Comparison of ENCODE assay signal across 8 cellular contexts in genomic region chr3:38039101-38039898, GRCh38. TPM values are rescaled to one million over a fixed set of nuclear protein-coding genes. Genes with fewer than 3 reads are reported as not detected.
DNase-seq lines count a peak whose midpoint lies in the region; ATAC-seq and TF ChIP-seq lines count a peak whose summit lies in the region.

A gene with protein sequence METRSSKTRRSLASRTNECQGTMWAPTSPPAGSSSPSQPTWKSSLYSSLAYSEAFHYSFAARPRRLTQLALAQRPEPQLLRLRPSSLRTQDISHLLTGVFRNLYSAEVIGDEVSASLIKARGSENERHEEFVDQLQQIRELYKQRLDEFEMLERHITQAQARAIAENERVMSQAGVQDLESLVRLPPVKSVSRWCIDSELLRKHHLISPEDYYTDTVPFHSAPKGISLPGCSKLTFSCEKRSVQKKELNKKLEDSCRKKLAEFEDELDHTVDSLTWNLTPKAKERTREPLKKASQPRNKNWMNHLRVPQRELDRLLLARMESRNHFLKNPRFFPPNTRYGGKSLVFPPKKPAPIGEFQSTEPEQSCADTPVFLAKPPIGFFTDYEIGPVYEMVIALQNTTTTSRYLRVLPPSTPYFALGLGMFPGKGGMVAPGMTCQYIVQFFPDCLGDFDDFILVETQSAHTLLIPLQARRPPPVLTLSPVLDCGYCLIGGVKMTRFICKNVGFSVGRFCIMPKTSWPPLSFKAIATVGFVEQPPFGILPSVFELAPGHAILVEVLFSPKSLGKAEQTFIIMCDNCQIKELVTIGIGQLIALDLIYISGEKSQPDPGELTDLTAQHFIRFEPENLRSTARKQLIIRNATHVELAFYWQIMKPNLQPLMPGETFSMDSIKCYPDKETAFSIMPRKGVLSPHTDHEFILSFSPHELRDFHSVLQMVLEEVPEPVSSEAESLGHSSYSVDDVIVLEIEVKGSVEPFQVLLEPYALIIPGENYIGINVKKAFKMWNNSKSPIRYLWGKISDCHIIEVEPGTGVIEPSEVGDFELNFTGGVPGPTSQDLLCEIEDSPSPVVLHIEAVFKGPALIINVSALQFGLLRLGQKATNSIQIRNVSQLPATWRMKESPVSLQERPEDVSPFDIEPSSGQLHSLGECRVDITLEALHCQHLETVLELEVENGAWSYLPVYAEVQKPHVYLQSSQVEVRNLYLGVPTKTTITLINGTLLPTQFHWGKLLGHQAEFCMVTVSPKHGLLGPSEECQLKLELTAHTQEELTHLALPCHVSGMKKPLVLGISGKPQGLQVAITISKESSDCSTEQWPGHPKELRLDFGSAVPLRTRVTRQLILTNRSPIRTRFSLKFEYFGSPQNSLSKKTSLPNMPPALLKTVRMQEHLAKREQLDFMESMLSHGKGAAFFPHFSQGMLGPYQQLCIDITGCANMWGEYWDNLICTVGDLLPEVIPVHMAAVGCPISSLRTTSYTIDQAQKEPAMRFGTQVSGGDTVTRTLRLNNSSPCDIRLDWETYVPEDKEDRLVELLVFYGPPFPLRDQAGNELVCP (N-terminal part only) (plus strand): TSS chr3:38039208. CDS start chr3:38039226, 18 bp downstream.

- H3K36me3 ChIP-seq in Loucy (ENCODE audit: insufficient read depth, low read length) (no peaks in the 10 kb centered on the region), esophagus squamous epithelium (no peaks in the 10 kb centered on the region), stomach (no peaks in the 10 kb centered on the region)

- DNase-seq in Calu3, result peak; percentile 77
- DNase-seq in activated CD8-positive, alpha-beta memory T cell treated with anti-CD3 and anti-CD28 coated beads, Interleukin-2, amount 10 ng/mL, durations not matched to agents 7 days and 5 days, result peak; percentile 97
- peak; percentile 14 for DNase-seq in esophagus squamous epithelium (lab: John Stamatoyannopoulos, UW)
- peak; percentile 52 for DNase-seq in neural crest cell (ENCODE audit: low read depth, low spot score)
- DNase-seq in stomach, result peak; percentile 77
- DNase-seq in SHP77 treated with DMSO at 0.1 percent for 48 hours (lab: John Stamatoyannopoulos, UW), result no peak

- H3K27ac Mint-ChIP-seq in Calu3 (ENCODE audit: unreplicated experiment) (peak within 1 kb of the TSS; percentile 15), neural crest cell (ENCODE audit: unreplicated experiment) (no peak within 1 kb of the TSS)
- H3K27ac Mint-ChIP-seq in activated CD8-positive, alpha-beta memory T cell treated with anti-CD3 and anti-CD28 coated beads, Interleukin-2, amount 10 ng/mL, durations not matched to agents 7 days and 5 days, result peak within 1 kb of the TSS; percentile 95

- H3K79me2 ChIP-seq in Loucy (ENCODE audit: insufficient read depth, low read length), result no peaks in the 10 kb centered on the region

- BruUV-seq in Calu3 (replicated peaks; lab: Mats Ljungman, UMichigan), result no TSS peak

- H3K27ac ChIP-seq in esophagus squamous epithelium (peak within 1 kb of the TSS; percentile 6 to 31 (median 29)), stomach (peak within 1 kb of the TSS in 4 of 5 donors; percentile 20 to 44 (median 34))

- peaks cover 12% of the 10 kb centered on the region for H3K4me1 ChIP-seq in Loucy (ENCODE audit: insufficient read depth, low read length, poor library complexity, severe bottlenecking)
- peaks cover 9 to 20% (median 12%) of the 10 kb centered on the region in 3 donors for H3K4me1 ChIP-seq in esophagus squamous epithelium
- H3K4me1 ChIP-seq in stomach, result peaks cover 6 to 18% (median 16%) of the 10 kb centered on the region in 4 donors

- peak within 1 kb of the TSS; percentile 88 for H3K4me2 ChIP-seq in Loucy (ENCODE audit: low read depth, low read length, poor library complexity, severe bottlenecking)

- H2AFZ ChIP-seq in Loucy (ENCODE audit: low read length), result peak within 1 kb of the TSS; percentile 79

- H3K4me1 Mint-ChIP-seq in Calu3 (ENCODE audit: low read depth, unreplicated experiment), result peaks cover 17% of the 10 kb centered on the region
- peaks cover 30% of the 10 kb centered on the region for H3K4me1 Mint-ChIP-seq in activated CD8-positive, alpha-beta memory T cell treated with anti-CD3 and anti-CD28 coated beads, Interleukin-2, amount 10 ng/mL, durations not matched to agents 7 days and 5 days
- H3K4me1 Mint-ChIP-seq in neural crest cell, result peaks cover 16% of the 10 kb centered on the region

- CTCF ChIA-PET in Calu3 (lab: Charles Lee), result interaction anchor here (0.6 to 1.0 kb wide), 3 partner anchors 9 to 76 kb away, joined by 3 to 4 read pairs (median 3); no protein-coding TSS in a partner anchor
- CTCF ChIA-PET in activated CD8-positive, alpha-beta memory T cell treated with anti-CD3 and anti-CD28 coated beads, Interleukin-2, amount 10 ng/mL, durations not matched to agents 7 days and 5 days (lab: Charles Lee), result interaction anchor here (0.7 to 3.0 kb wide), 12 partner anchors 10 to 184 kb away, joined by 3 to 17 read pairs (median 4); partner anchors contain the start of genes ACAA1 and PLCD1

- H3K4me3 Mint-ChIP-seq in Calu3 (ENCODE audit: low read depth, unreplicated experiment), result peak within 1 kb of the TSS; percentile 80
- H3K4me3 Mint-ChIP-seq in activated CD8-positive, alpha-beta memory T cell treated with anti-CD3 and anti-CD28 coated beads, Interleukin-2, amount 10 ng/mL, durations not matched to agents 7 days and 5 days, result peak within 1 kb of the TSS; percentile 55
- peak within 1 kb of the TSS; percentile 66 for H3K4me3 Mint-ChIP-seq in neural crest cell

- H3F3A ChIP-seq in Loucy (ENCODE audit: low read depth), result no peaks in the 10 kb centered on the region

- H3K27me3 ChIP-seq in Loucy (ENCODE audit: insufficient read depth, low read length, poor library complexity, severe bottlenecking) (no peaks in the 10 kb centered on the region), esophagus squamous epithelium (no peaks in the 10 kb centered on the region), stomach (no peaks in the 10 kb centered on the region)

- peak; percentile 80 for ATAC-seq in GM21423 (IDR thresholded peaks at IDR 0.05; ENCODE audit: unreplicated experiment)
- peak; percentile 79 for ATAC-seq in activated CD8-positive, alpha-beta memory T cell treated with anti-CD3 and anti-CD28 coated beads, Interleukin-2, amount 10 ng/mL, durations not matched to agents 7 days and 5 days

- peaks cover 8% of the 10 kb centered on the region for H3K36me3 Mint-ChIP-seq in Calu3 (ENCODE audit: insufficient read depth, unreplicated experiment)
- H3K36me3 Mint-ChIP-seq in activated CD8-positive, alpha-beta memory T cell treated with anti-CD3 and anti-CD28 coated beads, Interleukin-2, amount 10 ng/mL, durations not matched to agents 7 days and 5 days, result peaks cover 10% of the 10 kb centered on the region
- no peaks in the 10 kb centered on the region for H3K36me3 Mint-ChIP-seq in neural crest cell (ENCODE audit: low read depth)

- peak within 1 kb of the TSS; percentile 72 for H3K4me3 ChIP-seq in Loucy (ENCODE audit: low read length, poor library complexity, severe bottlenecking)
- H3K4me3 ChIP-seq in esophagus squamous epithelium, result peak within 1 kb of the TSS; percentile 33 to 61 (median 47)
- H3K4me3 ChIP-seq in stomach, result peak within 1 kb of the TSS; percentile 44 to 62 (median 54)

- WGBS in esophagus squamous epithelium, 2 donors, result 8 to 14% methylated on average over 20 to 27 of the region's 67 CpGs
- WGBS in stomach, 5 donors, result 1 to 2% (median 2%) methylated on average over 47 to 67 of the region's 67 CpGs

- H3K27me3 Mint-ChIP-seq in Calu3 (ENCODE audit: unreplicated experiment) (no peaks in the 10 kb centered on the region), neural crest cell (ENCODE audit: low read depth) (peaks cover 33% of the 10 kb centered on the region)
- H3K27me3 Mint-ChIP-seq in activated CD8-positive, alpha-beta memory T cell treated with anti-CD3 and anti-CD28 coated beads, Interleukin-2, amount 10 ng/mL, durations not matched to agents 7 days and 5 days, result peaks cover 2% of the 10 kb centered on the region

- no peaks in the 10 kb centered on the region for H4K20me1 ChIP-seq in Loucy (ENCODE audit: insufficient read depth, low read length, poor library complexity, severe bottlenecking)

- no peak for TF ChIP-seq EP300 in stomach (IDR thresholded peaks at IDR 0.05)

- H3K9me3 Mint-ChIP-seq in Calu3 (ENCODE audit: low read depth, unreplicated experiment) (no peaks in the 10 kb centered on the region), neural crest cell (no peaks in the 10 kb centered on the region)
- H3K9me3 Mint-ChIP-seq in activated CD8-positive, alpha-beta memory T cell treated with anti-CD3 and anti-CD28 coated beads, Interleukin-2, amount 10 ng/mL, durations not matched to agents 7 days and 5 days (ENCODE audit: low read depth), result peaks cover 7% of the 10 kb centered on the region

- no peak within 1 kb of the TSS for H3K9ac ChIP-seq in Loucy (ENCODE audit: low read depth, low read length, poor library complexity, severe bottlenecking)

- TF ChIP-seq POLR2A in esophagus squamous epithelium (IDR thresholded peaks at IDR 0.05), result no peak
- no peak for TF ChIP-seq POLR2A in stomach (IDR thresholded peaks at IDR 0.05)

- TF ChIP-seq CTCF in Calu3 (IDR thresholded peaks at IDR 0.05; ENCODE audit: unreplicated experiment), result no peak
- TF ChIP-seq CTCF in Loucy (conservative IDR thresholded peaks at IDR 0.05; ENCODE audit: low read length), result no peak
- TF ChIP-seq CTCF in esophagus squamous epithelium (IDR thresholded peaks at IDR 0.05), result no peak
- no peak for TF ChIP-seq CTCF in neural crest cell (conservative IDR thresholded peaks at IDR 0.05)
- TF ChIP-seq CTCF in stomach (IDR thresholded peaks at IDR 0.05), result no peak

- intact Hi-C loops in Calu3 (cut with micrococcal nuclease; ENCODE audit: unreplicated experiment) (no loop called here), esophagus squamous epithelium (cut with DNase I) (loop anchor here (10.0 kb wide), 1 partner anchor 96 kb away; the partner anchor contains the start of genes ACAA1 and MYD88), stomach (cut with DNase I; ENCODE audit: low total_unique reads) (loop anchor here (10.0 kb wide), 1 partner anchor 106 kb away; no protein-coding TSS in a partner anchor)

- no peaks in the 10 kb centered on the region for H3K9me2 ChIP-seq in Loucy (replicated peaks; ENCODE audit: low read depth, low read length)

- no peaks in the 10 kb centered on the region for H3K9me3 ChIP-seq in Loucy (ENCODE audit: insufficient read depth, low read depth, low read length)
- H3K9me3 ChIP-seq in esophagus squamous epithelium, result no peaks in the 10 kb centered on the region
- no peaks in the 10 kb centered on the region for H3K9me3 ChIP-seq in stomach

RNA-seq across cellular contexts. Expression of the gene that starts here (rescaled TPM):
- total RNA-seq in Calu3 (2022) (0.28 and 0.78 TPM in 2 replicates), esophagus squamous epithelium (under 1 TPM in 1 of 4 donors, not detected in 3; 0.19 TPM), neural crest cell (1.1 and 1.3 TPM in 2 replicates), stomach (1 to 10 TPM in 2 of 5 donors, not detected in 3; 1.3 to 1.5 TPM)
- total RNA-seq in activated CD8-positive, alpha-beta memory T cell treated with anti-CD3 and anti-CD28 coated beads, Interleukin-2, amount 10 ng/mL, durations not matched to agents 7 days and 5 days, result 1 to 10 TPM in 1 of 2 experiments, under 1 TPM in 1; 0.26 to 1.1 TPM
- under 1 TPM; 0.12 to 0.31 (median 0.20) TPM for polyA plus RNA-seq in stomach

Comparison
In these comparisons a context has a peak if more than half of its experiments do, and no peak if none do; other contexts are left out.
1. Peak in DNase-seq in Calu3; RNA of the gene not detected or under 1 TPM.
2. Peak in DNase-seq, H3K4me3 ChIP-seq and H3K27ac ChIP-seq in esophagus squamous epithelium; RNA of the gene not detected or under 1 TPM.